Comparison of ENCODE assay signal across 1 cellular context in genomic region chr15:75891895-75892294, GRCh38.
A peak's percentile ranks its signal among the peaks of the same experiment; 100 is the strongest.
TF ChIP-seq lines count a peak whose summit lies in the region.

No MANE protein-coding gene starts in this region.

TF ChIP-seq in K562, 482 proteins besides CTCF, POLR2A, EP300 and RAD21 (continues in another document):
- TF ChIP-seq ILF3 (IDR thresholded peaks at IDR 0.05; ENCODE audit: borderline replicate concordance) (no peak), ELF4 (CRISPR knock-in tag; IDR thresholded peaks at IDR 0.05) (no peak), IFI16 (CRISPR knock-in tag; IDR thresholded peaks at IDR 0.05) (no peak), CEBPB (tag; IDR thresholded peaks at IDR 0.05) (peak; percentile 64), JUND (IDR thresholded peaks at IDR 0.05; ENCODE audit: borderline replicate concordance, low read depth, low read length) (peak; percentile 44; the same call in 1 of the 2 replicates), JUND (tag; IDR thresholded peaks at IDR 0.05; ENCODE audit: borderline replicate concordance, low read depth, low read length) (no peak), ZBTB43 (CRISPR knock-in tag; IDR thresholded peaks at IDR 0.05) (no peak), EWSR1 (IDR thresholded peaks at IDR 0.05; ENCODE audit: borderline replicate concordance, low read depth, partially characterized antibody) (no peak), LARP7 (IDR thresholded peaks at IDR 0.05) (no peak), ZEB2 (IDR thresholded peaks at IDR 0.05) (no peak), MBD2 (IDR thresholded peaks at IDR 0.05; ENCODE audit: borderline replicate concordance, low read depth) (no peak), TGIF2 (CRISPR knock-in tag; IDR thresholded peaks at IDR 0.05) (no peak), CREB1 (IDR thresholded peaks at IDR 0.05) (no peak), CREB1 (CRISPR knock-in tag; IDR thresholded peaks at IDR 0.05) (no peak), ZBTB2 (IDR thresholded peaks at IDR 0.05) (no peak), HNRNPK (IDR thresholded peaks at IDR 0.05; ENCODE audit: low read depth, low read length, poor library complexity, severe bottlenecking) (no peak), TAF7 (tag; IDR thresholded peaks at IDR 0.05) (no peak), SOX6 (IDR thresholded peaks at IDR 0.05) (no peak), CREBBP (IDR thresholded peaks at IDR 0.05; ENCODE audit: low read depth, low read length) (no peak), NFIX (CRISPR knock-in tag; IDR thresholded peaks at IDR 0.05; ENCODE audit: low read depth) (no peak), HEY1 (CRISPR knock-in tag; IDR thresholded peaks at IDR 0.05; ENCODE audit: borderline replicate concordance) (no peak), SREBF2 (CRISPR knock-in tag; IDR thresholded peaks at IDR 0.05) (no peak), IRF2 (CRISPR knock-in tag; IDR thresholded peaks at IDR 0.05) (no peak), POU5F1 (IDR thresholded peaks at IDR 0.05; ENCODE audit: borderline replicate concordance, low read depth, low read length, partially characterized antibody) (no peak), TCF7L2 (IDR thresholded peaks at IDR 0.05; ENCODE audit: low read depth, low read length) (no peak), ZBTB5 (IDR thresholded peaks at IDR 0.05) (no peak), ZNF586 (CRISPR knock-in tag; conservative IDR thresholded peaks at IDR 0.05) (no peak), SMARCE1 (IDR thresholded peaks at IDR 0.05) (0 out of 2 replicates have a peak, but pooled peaks have one; percentile 25), MITF (IDR thresholded peaks at IDR 0.05) (no peak), ZNF407 (IDR thresholded peaks at IDR 0.05; ENCODE audit: low read depth) (no peak), ZNF398 (CRISPR knock-in tag; IDR thresholded peaks at IDR 0.05) (no peak), MYBL2 (IDR thresholded peaks at IDR 0.05; ENCODE audit: low read depth) (no peak), MYBL2 (CRISPR knock-in tag; IDR thresholded peaks at IDR 0.05; ENCODE audit: borderline replicate concordance) (no peak), ZNF143 (CRISPR knock-in tag; IDR thresholded peaks at IDR 0.05) (no peak), SRSF7 (optimal IDR thresholded peaks at IDR 0.05; ENCODE audit: low read depth, low read length) (no peak), ZSCAN32 (CRISPR knock-in tag; IDR thresholded peaks at IDR 0.05) (no peak), THRAP3 (IDR thresholded peaks at IDR 0.05; ENCODE audit: borderline replicate concordance) (no peak), BRF2 (IDR thresholded peaks at IDR 0.05; ENCODE audit: borderline replicate concordance, insufficient read depth, insufficient read length) (no peak), SP2 (IDR thresholded peaks at IDR 0.05; ENCODE audit: extremely low read depth, low read depth, low read length, poor library complexity, severe bottlenecking) (no peak), SMARCA4 (IDR thresholded peaks at IDR 0.05) (peak; percentile 31; the same call in 1 of the 2 replicates), SETDB1 (IDR thresholded peaks at IDR 0.05; ENCODE audit: low read length) (no peak), RFX1 (IDR thresholded peaks at IDR 0.05) (no peak), CEBPG (CRISPR knock-in tag; IDR thresholded peaks at IDR 0.05) (no peak), CEBPG (tag; conservative IDR thresholded peaks at IDR 0.05 in 1 of 2, IDR thresholded peaks at IDR 0.05 in 1 of 2) (peak in 1 of 2 experiments; percentile 79; a peak in 2 of 4 replicates), ETV1 (tag; conservative IDR thresholded peaks at IDR 0.05; ENCODE audit: low read depth) (no peak), HMBOX1 (IDR thresholded peaks at IDR 0.05) (0 out of 2 replicates have a peak, but pooled peaks have one; percentile 34), HMGN3 (IDR thresholded peaks at IDR 0.05; ENCODE audit: borderline replicate concordance, extremely low read depth, insufficient read length, low read depth, low read length) (no peak), WHSC1 (IDR thresholded peaks at IDR 0.05; ENCODE audit: low read length) (no peak), PTBP1 (IDR thresholded peaks at IDR 0.05; ENCODE audit: low read depth, low read length) (no peak), FOSL1 (tag; conservative IDR thresholded peaks at IDR 0.05) (peak; percentile 79), ATF3 (IDR thresholded peaks at IDR 0.05) (peak; percentile 50; the same call in 1 of the 2 replicates), ATF3 (CRISPR knock-in tag; conservative IDR thresholded peaks at IDR 0.05) (no peak)
